Comparison of ENCODE assay signal across 8 cellular contexts in genomic region chr6:154370545-154370944, GRCh38. TPM values are rescaled to one million over a fixed set of nuclear protein-coding genes. Genes with fewer than 3 reads are reported as not detected.
DNase-seq lines count a peak whose midpoint lies in the region; ATAC-seq and TF ChIP-seq lines count a peak whose summit lies in the region.

No MANE protein-coding gene starts in this region.

- in situ Hi-C loops in brain microvascular endothelial cell (cut with HindIII; ENCODE audit: low pct_ligation_motif_present, low sequenced_read_pairs): no loop called here

- H3K27me3 ChIP-seq in brain microvascular endothelial cell (replicated peaks): no peaks in the 10 kb centered on the region

- DNase-seq in SIG-M5 treated with dmso at 0.1 percent for 504 hours (lab: John Stamatoyannopoulos, UW; ENCODE audit: unreplicated experiment) (peak; percentile 62), SIG-M5 (lab: John Stamatoyannopoulos, UW) (no peak), LNCaP clone FGC (ENCODE audit: low read depth) (peak; percentile 7), brain microvascular endothelial cell (peak; percentile 47), lung microvascular endothelial cell (ENCODE audit: low read depth in 2 of 2) (peak; percentile 33 to 59), NCI-H1092 treated with DMSO at 0.1 percent for 48 hours (lab: John Stamatoyannopoulos, UW) (no peak), epidermal melanocyte (ENCODE audit: insufficient read length, low spot score) (no peak)

- peak; percentile 62 for ATAC-seq in GM21529 (IDR thresholded peaks at IDR 0.05; ENCODE audit: unreplicated experiment)

- H3K27ac ChIP-seq in brain microvascular endothelial cell: no peak overlapping the region

- TF ChIP-seq CTCF in LNCaP clone FGC (IDR thresholded peaks at IDR 0.05; ENCODE audit: control insufficient read depth, extremely low read depth, insufficient read depth) (peak; percentile 61), brain microvascular endothelial cell (IDR thresholded peaks at IDR 0.05; ENCODE audit: low read depth, low read length, missing control alignments) (peak; percentile 69)

- H3K4me3 ChIP-seq in LNCaP clone FGC (ENCODE audit: low read depth, low read length) (no peak overlapping the region), brain microvascular endothelial cell (ENCODE audit: low read depth, low read length) (no peak overlapping the region)

- no peaks in the 10 kb centered on the region for H3K36me3 ChIP-seq in brain microvascular endothelial cell (replicated peaks)

RNA-seq across cellular contexts. Expression of gene IPCEF1, which starts 13.9 kb away (rescaled TPM):
- total RNA-seq in lung microvascular endothelial cell: 1.3 and 1.8 TPM in 2 replicates

Comparison
In these comparisons a context has a peak if more than half of its experiments do, and no peak if none do; other contexts are left out.
1. DNase-seq: peak in SIG-M5 treated with dmso at 0.1 percent for 504 hours (single experiment), LNCaP clone FGC (single experiment), brain microvascular endothelial cell (single experiment) and lung microvascular endothelial cell (2 of 2); none in SIG-M5 (single experiment), NCI-H1092 treated with DMSO at 0.1 percent for 48 hours (single experiment) and epidermal melanocyte (single experiment).